ENCODE assay signal across 8 cellular contexts in genomic region chr9:125631391-125632085, GRCh38.
DNase-seq lines count a peak whose midpoint lies in the region; ATAC-seq lines count a peak whose summit lies in the region.

No MANE protein-coding gene starts in this region.

- H3K36me3 Mint-ChIP-seq in activated naive CD4-positive, alpha-beta T cell treated with anti-CD3 and anti-CD28 coated beads, Interleukin-2, amount 50 U/mL, for 72 hours = peaks cover 0 to 5% of the 10 kb centered on the region in 2 donors
- H3K36me3 Mint-ChIP-seq in stimulated activated effector memory CD8-positive, alpha-beta T cell treated with anti-CD3 and anti-CD28 coated beads, Interleukin-12 subunit alpha, Interleukin-12 subunit beta, amount 100 ng/mL, for 72 hours = peaks cover 4% of the 10 kb centered on the region

- peaks cover 64% of the 10 kb centered on the region for H3K4me1 Mint-ChIP-seq in stimulated activated effector memory CD8-positive, alpha-beta T cell treated with anti-CD3 and anti-CD28 coated beads, Interleukin-12 subunit alpha, Interleukin-12 subunit beta, amount 100 ng/mL, for 72 hours

- 80% methylated on average over 7 of the region's 7 CpGs for WGBS in right cardiac atrium

- H3K4me3 ChIP-seq in right cardiac atrium (ENCODE audit: low read length) = no peak overlapping the region

- H3K9me3 Mint-ChIP-seq in activated naive CD4-positive, alpha-beta T cell treated with anti-CD3 and anti-CD28 coated beads, Interleukin-2, amount 50 U/mL, for 72 hours = no peaks in the 10 kb centered on the region
- H3K9me3 Mint-ChIP-seq in stimulated activated effector memory CD8-positive, alpha-beta T cell treated with anti-CD3 and anti-CD28 coated beads, Interleukin-12 subunit alpha, Interleukin-12 subunit beta, amount 100 ng/mL, for 72 hours = no peaks in the 10 kb centered on the region

- peak overlapping the region; percentile 37 for H3K4me3 Mint-ChIP-seq in stimulated activated effector memory CD8-positive, alpha-beta T cell treated with anti-CD3 and anti-CD28 coated beads, Interleukin-12 subunit alpha, Interleukin-12 subunit beta, amount 100 ng/mL, for 72 hours

- peak overlapping the region; percentile 29 to 76 for H3K27ac Mint-ChIP-seq in activated naive CD4-positive, alpha-beta T cell treated with anti-CD3 and anti-CD28 coated beads, Interleukin-2, amount 50 U/mL, for 72 hours
- peak overlapping the region; percentile 36 for H3K27ac Mint-ChIP-seq in stimulated activated effector memory CD8-positive, alpha-beta T cell treated with anti-CD3 and anti-CD28 coated beads, Interleukin-12 subunit alpha, Interleukin-12 subunit beta, amount 100 ng/mL, for 72 hours

- H3K4me1 ChIP-seq in right cardiac atrium (ENCODE audit: control insufficient read depth, insufficient read depth, low read length) = peaks cover 3% of the 10 kb centered on the region

- H3K9me3 ChIP-seq in right cardiac atrium (ENCODE audit: control insufficient read depth, low read length) = no peaks in the 10 kb centered on the region

- peak; percentile 64 for DNase-seq in CD1c-positive myeloid dendritic cell (ENCODE audit: extremely low spot score)
- peak; percentile 10 for DNase-seq in NCI-H2227 treated with DMSO at 0.1 percent for 48 hours (lab: John Stamatoyannopoulos, UW)
- DNase-seq in activated naive CD4-positive, alpha-beta T cell treated with anti-CD3 and anti-CD28 coated beads, Interleukin-2, amount 50 U/mL, for 72 hours (ENCODE audit: low spot score in 2 of 2) = peak in 1 of 2 donors; percentile 33
- DNase-seq in right cardiac atrium = peak in 1 of 3 donors; percentile 51
- peak in 1 of 2 donors; percentile 63 for DNase-seq in stimulated activated effector memory CD8-positive, alpha-beta T cell treated with anti-CD3 and anti-CD28 coated beads, Interleukin-12 subunit alpha, Interleukin-12 subunit beta, amount 100 ng/mL, for 72 hours (ENCODE audit: low spot score in 2 of 2)

- intact Hi-C loops in right cardiac atrium (cut with DNase I) = loop anchor here (2.0 to 10.0 kb wide), 4 partner anchors 223 to 863 kb away; no protein-coding TSS in a partner anchor

- ATAC-seq in GM18517 (IDR thresholded peaks at IDR 0.05; ENCODE audit: unreplicated experiment) = peak; percentile 28
- peak; percentile 44 to 55 for ATAC-seq in activated naive CD4-positive, alpha-beta T cell treated with anti-CD3 and anti-CD28 coated beads, Interleukin-2, amount 50 U/mL, for 72 hours
- ATAC-seq in right cardiac atrium = peak; percentile 66 to 79
- peak; percentile 65 for ATAC-seq in stimulated activated effector memory CD8-positive, alpha-beta T cell treated with anti-CD3 and anti-CD28 coated beads, Interleukin-12 subunit alpha, Interleukin-12 subunit beta, amount 100 ng/mL, for 72 hours
- ATAC-seq in GM18870 (IDR thresholded peaks at IDR 0.05; ENCODE audit: unreplicated experiment) = no peak
- no peak for ATAC-seq in HG02852 (IDR thresholded peaks at IDR 0.05; ENCODE audit: unreplicated experiment)

- H3K27ac ChIP-seq in right cardiac atrium (ENCODE audit: low read length) = no peak overlapping the region

- H3K27me3 ChIP-seq in right cardiac atrium (ENCODE audit: control insufficient read depth, insufficient read depth) = no peaks in the 10 kb centered on the region

Comparison
In these comparisons a context has a peak if more than half of its experiments do, and no peak if none do; other contexts are left out.
1. ATAC-seq: peak in GM18517 (single experiment), activated naive CD4-positive, alpha-beta T cell treated with anti-CD3 and anti-CD28 coated beads, Interleukin-2, amount 50 U/mL, for 72 hours (2 of 2), right cardiac atrium (2 of 2) and stimulated activated effector memory CD8-positive, alpha-beta T cell treated with anti-CD3 and anti-CD28 coated beads, Interleukin-12 subunit alpha, Interleukin-12 subunit beta, amount 100 ng/mL, for 72 hours (single experiment); none in GM18870 (single experiment) and HG02852 (single experiment).